In genomic region chr5:84378420-84378819, GRCh38 we compare ENCODE assay signal across 21 cellular contexts. TPM values are rescaled to one million over a fixed set of nuclear protein-coding genes. Genes with fewer than 3 reads are reported as not detected.
A peak's percentile ranks its signal among the peaks of the same experiment; 100 is the strongest.
DNase-seq lines count a peak whose midpoint lies in the region; ATAC-seq, FAIRE-seq and TF ChIP-seq lines count a peak whose summit lies in the region.
"Had no signal": no experiment of that assay in that cellular context is flagged by ENCODE, and none has a peak within 500 bp of the region (broad histone marks: within the 10 kb centered on the region; RNA-seq: fewer than 3 reads in every experiment).

No MANE protein-coding gene starts in this region.

- H3K4me3 ChIP-seq in GM23248 (no peak overlapping the region), adipocyte (ENCODE audit: low read length) (peak overlapping the region; percentile 40), stomach (no peak overlapping the region), small intestine (ENCODE audit: low read depth in 1 of 2, low read length in 2 of 2) (no peak overlapping the region)
- H3K4me3 ChIP-seq: BLaER1, Peyer's patch, right atrium auricular region, testis had no signal

- intact Hi-C loops in stomach (cut with DNase I; ENCODE audit: low total_unique reads), result no loop called here

- in situ Hi-C loops in GM23248 (cut with MboI), result no loop called here

- ATAC-seq in HG03280 (IDR thresholded peaks at IDR 0.05; ENCODE audit: unreplicated experiment), result no peak
- ATAC-seq: activated CD8-positive, alpha-beta T cell treated with anti-CD3 and anti-CD28 coated beads, Interleukin-2, amount 10 ng/mL, durations not matched to agents 7 days and 5 days; esophagus mucosa had no signal

- no peaks in the 10 kb centered on the region for H3K79me2 ChIP-seq in GM23248 (ENCODE audit: insufficient read depth)

- no peak for TF ChIP-seq CTCF in stomach (IDR thresholded peaks at IDR 0.05)

- H3K27me3 ChIP-seq in GM23248 (replicated peaks; ENCODE audit: insufficient read depth) (peaks cover 43% of the 10 kb centered on the region), adipocyte (replicated peaks; ENCODE audit: control insufficient read depth, insufficient read depth, low read length) (no peaks in the 10 kb centered on the region), stomach (peaks cover under 1 to 24% (median 16%) of the 10 kb centered on the region in 3 donors), small intestine (ENCODE audit: control insufficient read depth in 2 of 2, insufficient read depth in 2 of 2, low read length in 2 of 2) (peaks cover 0 to 12% of the 10 kb centered on the region in 2 donors)
- H3K27me3 ChIP-seq: BLaER1, right atrium auricular region, testis had no signal

- no peak overlapping the region for H2AFZ ChIP-seq in GM23248

- TF ChIP-seq POLR2A in stomach (IDR thresholded peaks at IDR 0.05), result no peak

- H3K9me3 ChIP-seq in GM23248 (ENCODE audit: low read depth), result no peaks in the 10 kb centered on the region
- no peaks in the 10 kb centered on the region for H3K9me3 ChIP-seq in adipocyte (ENCODE audit: control insufficient read depth, low read length)
- no peaks in the 10 kb centered on the region for H3K9me3 ChIP-seq in stomach
- no peaks in the 10 kb centered on the region for H3K9me3 ChIP-seq in small intestine (ENCODE audit: control insufficient read depth, low read depth)
- H3K9me3 ChIP-seq: neutrophil, Peyer's patch, right atrium auricular region, testis had no signal

- H3K36me3 ChIP-seq in GM23248 (ENCODE audit: low read depth) (no peaks in the 10 kb centered on the region), adipocyte (ENCODE audit: control insufficient read depth, insufficient read depth, low read length, severe bottlenecking) (no peaks in the 10 kb centered on the region), stomach (no peaks in the 10 kb centered on the region), small intestine (ENCODE audit: control insufficient read depth in 2 of 2, insufficient read depth in 2 of 2, low read length in 2 of 2) (no peaks in the 10 kb centered on the region)
- H3K36me3 ChIP-seq: BLaER1, neutrophil, Peyer's patch, right atrium auricular region had no signal

- no peak overlapping the region for H3K4me2 ChIP-seq in GM23248 (ENCODE audit: unreplicated experiment)
- H3K4me2 ChIP-seq: BLaER1 had no signal

- 37 to 44% methylated on average over 1 of the region's 1 CpG for WGBS in GM23248 (ENCODE audit: low coverage in 1 of 2, low lambda C conversion rate in 2 of 2, missing lambda C conversion rate in 2 of 2), 2 experiments
- 37 to 70% (median 48%) methylated on average over 1 of the region's 1 CpG for WGBS in stomach, 5 donors
- WGBS in small intestine, 3 donors, result 47 to 70% (median 55%) methylated on average over 1 of the region's 1 CpG

- DNase-seq in GM23248 (peak; percentile 34), adipocyte (ENCODE audit: low read depth) (peak; percentile 79), fibroblast of peridontal ligament (ENCODE audit: extremely low read depth) (peak; percentile 95), stomach (no peak), DMS53 (lab: John Stamatoyannopoulos, UW) (no peak), small intestine (no peak), activated gamma-delta T cell treated with Interleukin-2 at 50 U/mL for 16 hours (no peak)
- DNase-seq: activated CD8-positive, alpha-beta T cell treated with anti-CD3 and anti-CD28 coated beads, Interleukin-2, amount 10 ng/mL, durations not matched to agents 7 days and 5 days; anterior cingulate cortex; NCI-H2107; NCI-H748 treated with DMSO at 0.1 percent for 48 hours; Peyer's patch; stimulated activated CD4-positive, alpha-beta T cell treated with anti-CD3 and anti-CD28 coated beads, Interleukin-2, amount 100 ng/mL, for 24 hours; T-helper 1 cell; testis had no signal

- H3F3A ChIP-seq in GM23248 (ENCODE audit: insufficient read depth), result no peaks in the 10 kb centered on the region

- TF ChIP-seq EP300 in stomach (IDR thresholded peaks at IDR 0.05), result no peak

- FAIRE-seq in small intestine (lab: Jason Lieb, UNC), result no peak

- H3K4me1 ChIP-seq in GM23248 (ENCODE audit: insufficient read depth) (peaks cover 5% of the 10 kb centered on the region), adipocyte (ENCODE audit: control insufficient read depth, insufficient read depth, low read length) (peaks cover 33% of the 10 kb centered on the region), stomach (peaks cover 0 to 17% (median 13%) of the 10 kb centered on the region in 4 donors), small intestine (ENCODE audit: control insufficient read depth in 2 of 2, insufficient read depth in 1 of 2, low read depth in 1 of 2, low read length in 1 of 2) (no peaks in the 10 kb centered on the region)
- H3K4me1 ChIP-seq: BLaER1 had no signal

- H3K9ac ChIP-seq in GM23248 (no peak overlapping the region), adipocyte (ENCODE audit: low read length) (peak overlapping the region; percentile 52)
- H3K9ac ChIP-seq: BLaER1 had no signal

- no peak overlapping the region for H3K27ac ChIP-seq in GM23248
- H3K27ac ChIP-seq in stomach, result peak overlapping the region in 4 of 5 donors; percentile 2 to 40 (median 22)
- H3K27ac ChIP-seq in small intestine (ENCODE audit: low read depth in 1 of 2, low read length in 1 of 2), result peak overlapping the region in 1 of 2 donors; percentile 49
- H3K27ac ChIP-seq: BLaER1, neutrophil, Peyer's patch, right atrium auricular region, testis had no signal

- H4K20me1 ChIP-seq in GM23248 (ENCODE audit: insufficient read depth), result no peaks in the 10 kb centered on the region
- H4K20me1 ChIP-seq: BLaER1 had no signal

- no peaks in the 10 kb centered on the region for H3K9me2 ChIP-seq in GM23248 (ENCODE audit: insufficient read depth)

RNA-seq across cellular contexts. Expression of gene EDIL3, which starts 6.3 kb away (rescaled TPM):
- total RNA-seq in GM23248 (2014; rRNA removed; shearing (Covaris generic)), result 16.3 and 24.1 TPM in 2 replicates
- polyA plus RNA-seq in GM23248 (2016; fragmentation: Nextera tagmentation; extraction: Ambion mirVana), result 16.5 and 17.7 TPM in 2 replicates
- total RNA-seq in stomach, result 10 to 100 TPM in 4 of 5 donors, 1 to 10 TPM in 1; 2.3 to 75.0 (median 22.3) TPM
- polyA plus RNA-seq in stomach, result 1 to 10 TPM; 5.6 to 9.0 (median 8.1) TPM
- 1 to 10 TPM in 2 of 3 donors, not detected in 1; 1.6 to 5.1 TPM for polyA plus RNA-seq in small intestine
- total RNA-seq: activated CD8-positive, alpha-beta T cell treated with anti-CD3 and anti-CD28 coated beads, Interleukin-2, amount 10 ng/mL, durations not matched to agents 7 days and 5 days; activated T-helper 2 cell treated with anti-CD3 and anti-CD28 coated beads, Interferon-gamma antibody, Interleukin-2, Interleukin-4, amounts not matched to agents 10 μg/mL and 5 μg/mL and 100 μg/mL, durations not matched to agents 14 hours and 24 hours and 36 hours had no signal

Comparison
In these comparisons a context has a peak if more than half of its experiments do, and no peak if none do; other contexts are left out.
1. DNase-seq: peak in GM23248 (single experiment), adipocyte (single experiment) and fibroblast of peridontal ligament (single experiment); none in stomach (single experiment), DMS53 (single experiment), small intestine (single experiment) and activated gamma-delta T cell treated with Interleukin-2 at 50 U/mL for 16 hours (single experiment).